In genomic region chr10:119370972-119371703, GRCh38 we compare ENCODE assay signal across 12 cellular contexts.
A peak's percentile ranks its signal among the peaks of the same experiment; 100 is the strongest.
DNase-seq lines count a peak whose midpoint lies in the region; ATAC-seq, FAIRE-seq and TF ChIP-seq lines count a peak whose summit lies in the region.
"Had no signal": no experiment of that assay in that cellular context is flagged by ENCODE, and none has a peak within 500 bp of the region (broad histone marks: within the 10 kb centered on the region; RNA-seq: fewer than 3 reads in every experiment).

No MANE protein-coding gene starts in this region.

- WGBS in aorta, 2 donors, result 3 to 8% methylated on average over 24 of the region's 24 CpGs

- H3K4me1 Mint-ChIP-seq in activated naive CD4-positive, alpha-beta T cell treated with anti-CD3 and anti-CD28 coated beads, Interleukin-2, amount 50 U/mL, for 24 hours, result peaks cover 45% of the 10 kb centered on the region
- peaks cover 32% of the 10 kb centered on the region for H3K4me1 Mint-ChIP-seq in activated CD4-positive, alpha-beta T cell treated with anti-CD3 and anti-CD28 coated beads for 36 hours

- H3K4me2 ChIP-seq in endothelial cell of umbilical vein (ENCODE audit: insufficient read depth, low read length), result peak overlapping the region; percentile 91

- no peak overlapping the region for H3K4me3 Mint-ChIP-seq in activated naive CD4-positive, alpha-beta T cell treated with anti-CD3 and anti-CD28 coated beads, Interleukin-2, amount 50 U/mL, for 24 hours
- no peak overlapping the region for H3K4me3 Mint-ChIP-seq in activated CD4-positive, alpha-beta T cell treated with anti-CD3 and anti-CD28 coated beads for 36 hours
- H3K4me3 Mint-ChIP-seq: brain had no signal

- H3K9me3 ChIP-seq in endothelial cell of umbilical vein (replicated peaks; ENCODE audit: control insufficient read depth, insufficient read depth, low read length) (no peaks in the 10 kb centered on the region), mucosa of rectum (ENCODE audit: control insufficient read depth in 2 of 2, low read length in 2 of 2) (no peaks in the 10 kb centered on the region), aorta (ENCODE audit: control insufficient read depth, low read length) (no peaks in the 10 kb centered on the region)

- no peaks in the 10 kb centered on the region for H3K9me1 ChIP-seq in endothelial cell of umbilical vein (replicated peaks; ENCODE audit: control insufficient read depth, extremely low read depth, insufficient read depth, low read length)

- peak overlapping the region; percentile 93 for H3K9ac ChIP-seq in endothelial cell of umbilical vein (replicated peaks; ENCODE audit: extremely low read depth, insufficient read depth, low read length)
- no peak overlapping the region for H3K9ac ChIP-seq in mucosa of rectum (ENCODE audit: low read depth in 1 of 2, low read length in 2 of 2)

- TF ChIP-seq CTCF in endothelial cell of umbilical vein (IDR thresholded peaks at IDR 0.05; ENCODE audit: extremely low read depth in 1 of 2, insufficient read depth in 1 of 2, low read depth in 1 of 2, low read length in 2 of 2), result no peak

- ATAC-seq in aorta (ENCODE audit: low FRiP score), result peak; percentile 74
- ATAC-seq in activated CD4-positive, alpha-beta T cell treated with anti-CD3 and anti-CD28 coated beads for 36 hours, result no peak
- ATAC-seq in HG03354 (IDR thresholded peaks at IDR 0.05; ENCODE audit: poor library complexity, severe bottlenecking, unreplicated experiment), result no peak

- H3K27ac ChIP-seq in endothelial cell of umbilical vein (ENCODE audit: insufficient read depth, low read depth, low read length), result peak overlapping the region; percentile 98
- H3K27ac ChIP-seq in mucosa of rectum (ENCODE audit: low read depth in 2 of 2, low read length in 2 of 2), result peak overlapping the region; percentile 18 to 65
- H3K27ac ChIP-seq in aorta (ENCODE audit: low read depth in 1 of 2, low read length in 2 of 2), result peak overlapping the region in 1 of 2 donors; percentile 14
- H3K27ac ChIP-seq: 22Rv1 had no signal

- dilution Hi-C loops in endothelial cell of umbilical vein (cut with MboI; ENCODE audit: extremely low pct_ligation_motif_present, low sequenced_read_pairs), result no loop called here

- no TSS peak for BruUV-seq in endothelial cell of umbilical vein (replicated peaks; lab: Mats Ljungman, UMichigan)

- H3K27me3 ChIP-seq in endothelial cell of umbilical vein (ENCODE audit: control insufficient read depth in 2 of 2, insufficient read depth in 2 of 2, low read length in 2 of 2) (no peaks in the 10 kb centered on the region), mucosa of rectum (ENCODE audit: control insufficient read depth in 2 of 2, insufficient read depth in 2 of 2, low read length in 2 of 2) (no peaks in the 10 kb centered on the region), aorta (ENCODE audit: control insufficient read depth in 1 of 2, insufficient read depth in 2 of 2, low read length in 1 of 2) (no peaks in the 10 kb centered on the region)

- no peaks in the 10 kb centered on the region for H4K20me1 ChIP-seq in endothelial cell of umbilical vein (replicated peaks; ENCODE audit: control insufficient read depth, extremely low read depth, insufficient read depth, low read length)

- no peak for DNase-seq in activated naive CD4-positive, alpha-beta T cell (lab: John Stamatoyannopoulos, UW)
- DNase-seq in endothelial cell of umbilical vein (ENCODE audit: low read depth, low spot score), result peak; percentile 90
- DNase-seq in aorta, result peak; percentile 74 to 92
- no peak for DNase-seq in NCI-H1930 (lab: John Stamatoyannopoulos, UW)
- DNase-seq in activated CD4-positive, alpha-beta T cell treated with anti-CD3 and anti-CD28 coated beads for 36 hours, result no peak
- DNase-seq: NCI-H2029 treated with DMSO at 0.1 percent for 48 hours; stimulated activated naive CD4-positive, alpha-beta T cell had no signal

- H3K36me3 ChIP-seq in endothelial cell of umbilical vein (ENCODE audit: control insufficient read depth in 2 of 2, extremely low read depth in 1 of 2, insufficient read depth in 2 of 2, low read length in 2 of 2) (no peaks in the 10 kb centered on the region), mucosa of rectum (ENCODE audit: control insufficient read depth in 2 of 2, insufficient read depth in 2 of 2, low read length in 2 of 2) (no peaks in the 10 kb centered on the region), aorta (ENCODE audit: control insufficient read depth in 1 of 2, insufficient read depth in 2 of 2, low read length in 1 of 2) (no peaks in the 10 kb centered on the region)

- peaks cover 43% of the 10 kb centered on the region for H3K4me1 ChIP-seq in endothelial cell of umbilical vein (ENCODE audit: control insufficient read depth, extremely low read depth, insufficient read depth, low read length)
- peaks cover 12 to 18% of the 10 kb centered on the region in 2 donors for H3K4me1 ChIP-seq in mucosa of rectum (ENCODE audit: control insufficient read depth in 2 of 2, insufficient read depth in 2 of 2, low read length in 2 of 2)
- H3K4me1 ChIP-seq in aorta (ENCODE audit: control insufficient read depth in 1 of 2, insufficient read depth in 2 of 2, low read length in 2 of 2), result peaks cover 0 to 2% of the 10 kb centered on the region in 2 donors

- POLR2A ChIA-PET in endothelial cell of umbilical vein (lab: Charles Lee), result interaction anchor here (1.0 to 2.4 kb wide), 3 partner anchors 30 to 100 kb away, joined by 3 to 14 read pairs (median 6); no protein-coding TSS in a partner anchor
- POLR2A ChIA-PET in activated CD4-positive, alpha-beta T cell treated with anti-CD3 and anti-CD28 coated beads for 36 hours (lab: Charles Lee), result no interaction called here

- FAIRE-seq in endothelial cell of umbilical vein (lab: Jason Lieb, UNC), result peak; percentile 96

- H3K9me3 Mint-ChIP-seq in activated naive CD4-positive, alpha-beta T cell treated with anti-CD3 and anti-CD28 coated beads, Interleukin-2, amount 50 U/mL, for 24 hours, result no peaks in the 10 kb centered on the region
- H3K9me3 Mint-ChIP-seq in activated CD4-positive, alpha-beta T cell treated with anti-CD3 and anti-CD28 coated beads for 36 hours (ENCODE audit: low read depth), result no peaks in the 10 kb centered on the region
- H3K9me3 Mint-ChIP-seq: brain had no signal

- H3K4me3 ChIP-seq in endothelial cell of umbilical vein (replicated peaks in 1 of 3; ENCODE audit: insufficient read depth in 1 of 3, low read depth in 1 of 3, low read length in 3 of 3) (peak overlapping the region in 2 of 3 experiments; percentile 11 to 68), mucosa of rectum (ENCODE audit: low read length in 2 of 2) (no peak overlapping the region), aorta (ENCODE audit: low read length in 2 of 2) (no peak overlapping the region)

- CTCF ChIA-PET in endothelial cell of umbilical vein (lab: Charles Lee), result interaction anchor here (0.8 to 3.0 kb wide), 20 partner anchors 18 to 172 kb away, joined by 3 to 22 read pairs (median 3); partner anchors contain the start of gene GRK5
- CTCF ChIA-PET in activated CD4-positive, alpha-beta T cell treated with anti-CD3 and anti-CD28 coated beads for 36 hours (lab: Charles Lee), result interaction anchor here (0.6 to 1.6 kb wide), 5 partner anchors 14 to 165 kb away, joined by 3 to 6 read pairs (median 4); no protein-coding TSS in a partner anchor

- no peaks in the 10 kb centered on the region for H3K36me3 Mint-ChIP-seq in activated naive CD4-positive, alpha-beta T cell treated with anti-CD3 and anti-CD28 coated beads, Interleukin-2, amount 50 U/mL, for 24 hours
- no peaks in the 10 kb centered on the region for H3K36me3 Mint-ChIP-seq in activated CD4-positive, alpha-beta T cell treated with anti-CD3 and anti-CD28 coated beads for 36 hours (ENCODE audit: low read depth)
- H3K36me3 Mint-ChIP-seq: brain had no signal

- no peak for TF ChIP-seq POLR2A in endothelial cell of umbilical vein (IDR thresholded peaks at IDR 0.05; ENCODE audit: low read depth, low read length)

- peak overlapping the region; percentile 26 for H2AFZ ChIP-seq in endothelial cell of umbilical vein (ENCODE audit: low read depth, low read length)

- no peaks in the 10 kb centered on the region for H3K27me3 Mint-ChIP-seq in activated naive CD4-positive, alpha-beta T cell treated with anti-CD3 and anti-CD28 coated beads, Interleukin-2, amount 50 U/mL, for 24 hours
- H3K27me3 Mint-ChIP-seq in activated CD4-positive, alpha-beta T cell treated with anti-CD3 and anti-CD28 coated beads for 36 hours, result no peaks in the 10 kb centered on the region

- H3K27ac Mint-ChIP-seq in activated naive CD4-positive, alpha-beta T cell treated with anti-CD3 and anti-CD28 coated beads, Interleukin-2, amount 50 U/mL, for 24 hours, result peak overlapping the region; percentile 51
- H3K27ac Mint-ChIP-seq in activated CD4-positive, alpha-beta T cell treated with anti-CD3 and anti-CD28 coated beads for 36 hours, result no peak overlapping the region

- intact Hi-C loops in endothelial cell of umbilical vein (cut with micrococcal nuclease), result loop anchor here (1.0 to 2.0 kb wide), 8 partner anchors 11 to 163 kb away; no protein-coding TSS in a partner anchor
- intact Hi-C loops in aorta (cut with DNase I), result loop anchor here in 1 of 2 donors (5.0 kb wide), 2 partner anchors 54 to 119 kb away; no protein-coding TSS in a partner anchor
- intact Hi-C loops in activated CD4-positive, alpha-beta T cell treated with anti-CD3 and anti-CD28 coated beads for 36 hours (cut with DNase I, micrococcal nuclease), result no loop called here

- H3K79me2 ChIP-seq in endothelial cell of umbilical vein (ENCODE audit: control insufficient read depth, insufficient read depth, low read length), result no peaks in the 10 kb centered on the region

TF ChIP-seq in endothelial cell of umbilical vein, 7 proteins besides CTCF, POLR2A, EP300 and RAD21:
- no peak for TF ChIP-seq EZH2 (IDR thresholded peaks at IDR 0.05; ENCODE audit: borderline replicate concordance, low read depth, low read length, severe bottlenecking)
- TF ChIP-seq FOS (IDR thresholded peaks at IDR 0.05; ENCODE audit: borderline replicate concordance, insufficient read depth, low read length), result no peak
- TF ChIP-seq MAX (IDR thresholded peaks at IDR 0.05; ENCODE audit: insufficient read depth, insufficient read length), result peak; percentile 18
- TF ChIP-seq MYC (IDR thresholded peaks at IDR 0.05; ENCODE audit: low read depth, low read length), result no peak
- TF ChIP-seq POLR2AphosphoS5 (IDR thresholded peaks at IDR 0.05; ENCODE audit: insufficient read depth, low read depth, low read length), result peak; percentile 72
- TF ChIP-seq JUN (IDR thresholded peaks at IDR 0.05; ENCODE audit: borderline replicate concordance, insufficient read depth, insufficient read length, low read depth), result peak; percentile 10
- no peak for TF ChIP-seq GATA2 (IDR thresholded peaks at IDR 0.05; ENCODE audit: insufficient read depth, insufficient read length, low read depth, low read length)

Comparison
In these comparisons a context has a peak if more than half of its experiments do, and no peak if none do; other contexts are left out.
1. DNase-seq: peak in endothelial cell of umbilical vein (single experiment) and aorta (2 of 2); none in activated naive CD4-positive, alpha-beta T cell (0 of 4), NCI-H1930 (0 of 2) and activated CD4-positive, alpha-beta T cell treated with anti-CD3 and anti-CD28 coated beads for 36 hours (single experiment).
2. H3K4me3 ChIP-seq: peak in endothelial cell of umbilical vein (2 of 3); none in mucosa of rectum (0 of 2) and aorta (0 of 2).